ENCODE assay signal across 36 cellular contexts in the genomic region with DNA sequence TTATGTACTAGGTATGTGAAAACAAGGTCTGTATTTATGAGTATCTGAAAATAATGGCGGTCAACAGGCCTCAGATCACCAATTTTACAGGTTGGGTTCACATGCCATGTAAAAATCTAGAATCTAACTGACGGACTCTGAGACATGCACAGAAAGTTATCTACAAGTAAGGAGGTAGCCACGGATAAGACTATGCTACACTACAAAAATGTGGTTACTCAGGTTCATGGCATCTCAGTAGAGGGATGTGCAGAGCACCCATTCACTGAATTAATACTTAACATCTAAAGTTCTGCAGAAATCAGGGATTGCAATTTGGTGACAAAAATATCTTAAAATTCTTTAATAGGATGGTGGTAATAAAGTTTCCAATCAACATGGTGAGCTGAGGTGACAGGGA.
DNase-seq lines count a peak whose midpoint lies in the region; ATAC-seq and TF ChIP-seq lines count a peak whose summit lies in the region.
"Had no signal": no experiment of that assay in that cellular context is flagged by ENCODE, and none has a peak within 500 bp of the region (broad histone marks: within the 10 kb centered on the region; RNA-seq: fewer than 3 reads in every experiment).

No MANE protein-coding gene starts in this region.

- no peaks in the 10 kb centered on the region for H3K9me3 Mint-ChIP-seq in activated CD4-positive, alpha-beta memory T cell treated with anti-CD3 and anti-CD28 coated beads for 36 hours
- H3K9me3 Mint-ChIP-seq: activated naive CD8-positive, alpha-beta T cell treated with anti-CD3 and anti-CD28 coated beads, Interleukin-2, amount 10 ng/mL, durations not matched to agents 7 days and 5 days; activated T-cell treated with anti-CD3 and anti-CD28 coated beads, Interleukin-2, amount 50 U/mL, for 24 hours had no signal

- in situ Hi-C loops in GM23248 (cut with MboI), result no loop called here

- no peak for TF ChIP-seq CTCF in sigmoid colon (IDR thresholded peaks at IDR 0.05)

- H3K9ac ChIP-seq in GM23248, result no peak overlapping the region
- H3K9ac ChIP-seq: BLaER1 had no signal

- no peak overlapping the region for H3K4me2 ChIP-seq in GM23248 (ENCODE audit: unreplicated experiment)
- H3K4me2 ChIP-seq: BLaER1 had no signal

- H3K36me3 ChIP-seq in GM23248 (ENCODE audit: low read depth), result no peaks in the 10 kb centered on the region
- no peaks in the 10 kb centered on the region for H3K36me3 ChIP-seq in sigmoid colon
- H3K36me3 ChIP-seq: gastroesophageal sphincter, HAP-1, left lung, neutrophil, prostate gland, right lobe of liver, tibial nerve had no signal

- no peak overlapping the region for H2AFZ ChIP-seq in GM23248

- no peaks in the 10 kb centered on the region for H3K27me3 ChIP-seq in GM23248 (replicated peaks; ENCODE audit: insufficient read depth)
- no peaks in the 10 kb centered on the region for H3K27me3 ChIP-seq in sigmoid colon
- H3K27me3 ChIP-seq: BLaER1, body of pancreas, gastroesophageal sphincter, left lung, neutrophil, right lobe of liver, tibial nerve had no signal

- DNase-seq in GM23248 (peak; percentile 26), dedifferentiated amniotic fluid mesenchymal stem cell (ENCODE audit: extremely low spot score) (peak; percentile 30), sigmoid colon (no peak), left colon (no peak), medulla oblongata (ENCODE audit: extremely low spot score) (no peak), SHP77 (lab: John Stamatoyannopoulos, UW) (no peak)
- no peak for DNase-seq in activated CD4-positive, alpha-beta memory T cell treated with anti-CD3 and anti-CD28 coated beads for 36 hours
- DNase-seq: activated CD4-positive, alpha-beta T cell treated with anti-CD3 and anti-CD28 coated beads, Interleukin-2, amount 50 U/mL, for 1 hour; activated CD4-positive, CD25-positive, alpha-beta regulatory T cell; activated gamma-delta T cell; activated naive CD8-positive, alpha-beta T cell treated with anti-CD3 and anti-CD28 coated beads, Interleukin-2, amount 10 ng/mL, durations not matched to agents 7 days and 5 days; activated T-cell treated with anti-CD3 and anti-CD28 coated beads, Interleukin-2, amount 50 U/mL, for 24 hours; body of pancreas; cerebellar nuclear complex; DMS 273 treated with DMSO at 0.1 percent for 48 hours; hypothalamus; immature natural killer cell; Karpas-422; left lung; mesendoderm; NCI-H1436 treated with DMSO at 0.1 percent for 48 hours; NCI-H2081 treated with DMSO at 0.1 percent for 48 hours; NCI-H345; NCI-H748 treated with DMSO at 0.1 percent for 48 hours; right lobe of liver; stimulated activated CD4-positive, alpha-beta T cell treated with anti-CD3 and anti-CD28 coated beads, Interleukin-4, amount 100 ng/mL, for 24 hours; T-cell had no signal

- 88 to 92% methylated on average over 3 of the region's 3 CpGs for WGBS in GM23248 (ENCODE audit: low coverage in 1 of 2, low lambda C conversion rate in 2 of 2, missing lambda C conversion rate in 2 of 2), 2 experiments
- 93 to 96% methylated on average over 3 of the region's 3 CpGs for WGBS in sigmoid colon, 2 donors

- ATAC-seq in SK-N-SH treated with all-trans-retinoic acid at 6 μM for 48 hours, result peak; percentile 62
- no peak for ATAC-seq in left colon
- ATAC-seq: body of pancreas, gastroesophageal sphincter, GM12878, left lung, Panc1, right lobe of liver, T-cell had no signal

- H3K9me3 ChIP-seq in GM23248 (ENCODE audit: low read depth) (no peaks in the 10 kb centered on the region), sigmoid colon (peaks cover 0 to 3% (median 0%) of the 10 kb centered on the region in 4 donors)
- H3K9me3 ChIP-seq: body of pancreas, gastroesophageal sphincter, neutrophil, prostate gland, right lobe of liver, tibial nerve had no signal

- H3K4me3 Mint-ChIP-seq in activated CD4-positive, alpha-beta memory T cell treated with anti-CD3 and anti-CD28 coated beads for 36 hours, result no peak overlapping the region
- H3K4me3 Mint-ChIP-seq: activated naive CD8-positive, alpha-beta T cell treated with anti-CD3 and anti-CD28 coated beads, Interleukin-2, amount 10 ng/mL, durations not matched to agents 7 days and 5 days; activated T-cell treated with anti-CD3 and anti-CD28 coated beads, Interleukin-2, amount 50 U/mL, for 24 hours; immature natural killer cell; T-cell had no signal

- intact Hi-C loops in sigmoid colon (cut with DNase I), result loop anchor here (5.0 kb wide), 1 partner anchor 81 kb away; no protein-coding TSS in a partner anchor
- intact Hi-C loops in left colon (cut with DNase I, micrococcal nuclease), result no loop called here
- intact Hi-C loops in activated CD4-positive, alpha-beta memory T cell treated with anti-CD3 and anti-CD28 coated beads for 36 hours (cut with micrococcal nuclease), result no loop called here

- POLR2A ChIA-PET in activated CD4-positive, alpha-beta memory T cell treated with anti-CD3 and anti-CD28 coated beads for 36 hours (lab: Charles Lee), result no interaction called here

- H3K9me2 ChIP-seq in GM23248 (ENCODE audit: insufficient read depth), result no peaks in the 10 kb centered on the region

- H3F3A ChIP-seq in GM23248 (ENCODE audit: insufficient read depth), result peaks cover 27% of the 10 kb centered on the region

- no peak overlapping the region for H3K27ac Mint-ChIP-seq in activated CD4-positive, alpha-beta memory T cell treated with anti-CD3 and anti-CD28 coated beads for 36 hours
- H3K27ac Mint-ChIP-seq: activated naive CD8-positive, alpha-beta T cell treated with anti-CD3 and anti-CD28 coated beads, Interleukin-2, amount 10 ng/mL, durations not matched to agents 7 days and 5 days; activated T-cell treated with anti-CD3 and anti-CD28 coated beads, Interleukin-2, amount 50 U/mL, for 24 hours; immature natural killer cell; T-cell had no signal

- TF ChIP-seq POLR2A in sigmoid colon (IDR thresholded peaks at IDR 0.05), result no peak

- peaks cover 7% of the 10 kb centered on the region for H3K27me3 Mint-ChIP-seq in activated CD4-positive, alpha-beta memory T cell treated with anti-CD3 and anti-CD28 coated beads for 36 hours
- H3K27me3 Mint-ChIP-seq: activated naive CD8-positive, alpha-beta T cell treated with anti-CD3 and anti-CD28 coated beads, Interleukin-2, amount 10 ng/mL, durations not matched to agents 7 days and 5 days had no signal

- H3K27ac ChIP-seq in GM23248 (no peak overlapping the region), sigmoid colon (peak overlapping the region in 3 of 4 donors; percentile 70 to 81 (median 77))
- H3K27ac ChIP-seq: BLaER1, body of pancreas, gastroesophageal sphincter, left lung, neutrophil, prostate gland, right lobe of liver had no signal

- no peaks in the 10 kb centered on the region for H3K4me1 Mint-ChIP-seq in activated CD4-positive, alpha-beta memory T cell treated with anti-CD3 and anti-CD28 coated beads for 36 hours (ENCODE audit: low read depth)
- H3K4me1 Mint-ChIP-seq: activated naive CD8-positive, alpha-beta T cell treated with anti-CD3 and anti-CD28 coated beads, Interleukin-2, amount 10 ng/mL, durations not matched to agents 7 days and 5 days; immature natural killer cell; T-cell had no signal

- H3K36me3 Mint-ChIP-seq in activated CD4-positive, alpha-beta memory T cell treated with anti-CD3 and anti-CD28 coated beads for 36 hours, result no peaks in the 10 kb centered on the region
- H3K36me3 Mint-ChIP-seq: activated naive CD8-positive, alpha-beta T cell treated with anti-CD3 and anti-CD28 coated beads, Interleukin-2, amount 10 ng/mL, durations not matched to agents 7 days and 5 days; immature natural killer cell; T-cell had no signal

- H3K4me1 ChIP-seq in GM23248 (ENCODE audit: insufficient read depth) (peaks cover 23% of the 10 kb centered on the region), sigmoid colon (peaks cover 0 to 60% (median 52%) of the 10 kb centered on the region in 4 donors)
- H3K4me1 ChIP-seq: BLaER1, body of pancreas, HAP-1, prostate gland, right lobe of liver had no signal

- H3K79me2 ChIP-seq in GM23248 (ENCODE audit: insufficient read depth), result peaks cover 13% of the 10 kb centered on the region; the same call in 1 of the 2 replicates

- TF ChIP-seq EP300 in sigmoid colon (IDR thresholded peaks at IDR 0.05), result no peak

- H3K4me3 ChIP-seq in GM23248 (no peak overlapping the region), sigmoid colon (no peak overlapping the region)
- H3K4me3 ChIP-seq: BLaER1, body of pancreas, gastroesophageal sphincter, GM12878, HAP-1, left lung, prostate gland, right lobe of liver, tibial nerve had no signal

- H4K20me1 ChIP-seq in GM23248 (ENCODE audit: insufficient read depth), result no peaks in the 10 kb centered on the region
- H4K20me1 ChIP-seq: BLaER1 had no signal

- CTCF ChIA-PET in activated CD4-positive, alpha-beta memory T cell treated with anti-CD3 and anti-CD28 coated beads for 36 hours (lab: Charles Lee), result no interaction called here

TF ChIP-seq in SK-N-SH treated with all-trans-retinoic acid at 6 μM for 48 hours, 23 proteins besides CTCF, POLR2A, EP300 and RAD21:
- TF ChIP-seq CSDC2 (CRISPR knock-in tag; IDR thresholded peaks at IDR 0.05) (no peak), OSR1 (CRISPR knock-in tag; IDR thresholded peaks at IDR 0.05) (no peak), PPARA (CRISPR knock-in tag; IDR thresholded peaks at IDR 0.05; ENCODE audit: borderline replicate concordance) (no peak), ZC3H10 (CRISPR knock-in tag; IDR thresholded peaks at IDR 0.05) (no peak), ISL1 (CRISPR knock-in tag; IDR thresholded peaks at IDR 0.05) (no peak), TCF4 (CRISPR knock-in tag; IDR thresholded peaks at IDR 0.05; ENCODE audit: borderline replicate concordance) (no peak), ZFP3 (CRISPR knock-in tag; IDR thresholded peaks at IDR 0.05) (no peak), BACH2 (CRISPR knock-in tag; IDR thresholded peaks at IDR 0.05; ENCODE audit: borderline replicate concordance) (no peak)
- TF ChIP-seq, protein P1, sequence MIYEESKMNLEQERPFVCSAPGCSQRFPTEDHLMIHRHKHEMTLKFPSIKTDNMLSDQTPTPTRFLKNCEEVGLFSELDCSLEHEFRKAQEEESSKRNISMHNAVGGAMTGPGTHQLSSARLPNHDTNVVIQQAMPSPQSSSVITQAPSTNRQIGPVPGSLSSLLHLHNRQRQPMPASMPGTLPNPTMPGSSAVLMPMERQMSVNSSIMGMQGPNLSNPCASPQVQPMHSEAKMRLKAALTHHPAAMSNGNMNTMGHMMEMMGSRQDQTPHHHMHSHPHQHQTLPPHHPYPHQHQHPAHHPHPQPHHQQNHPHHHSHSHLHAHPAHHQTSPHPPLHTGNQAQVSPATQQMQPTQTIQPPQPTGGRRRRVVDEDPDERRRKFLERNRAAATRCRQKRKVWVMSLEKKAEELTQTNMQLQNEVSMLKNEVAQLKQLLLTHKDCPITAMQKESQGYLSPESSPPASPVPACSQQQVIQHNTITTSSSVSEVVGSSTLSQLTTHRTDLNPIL (CRISPR knock-in tag; IDR thresholded peaks at IDR 0.05; ENCODE audit: low read depth), result no peak

Comparison
In these comparisons a context has a peak if more than half of its experiments do, and no peak if none do; other contexts are left out.
1. DNase-seq: peak in GM23248 (single experiment) and dedifferentiated amniotic fluid mesenchymal stem cell (single experiment); none in sigmoid colon (single experiment), left colon (0 of 2), activated CD4-positive, alpha-beta memory T cell treated with anti-CD3 and anti-CD28 coated beads for 36 hours (single experiment), medulla oblongata (single experiment) and SHP77 (0 of 2).